1 cellular context compared by ENCODE assay signal in the genomic region with DNA sequence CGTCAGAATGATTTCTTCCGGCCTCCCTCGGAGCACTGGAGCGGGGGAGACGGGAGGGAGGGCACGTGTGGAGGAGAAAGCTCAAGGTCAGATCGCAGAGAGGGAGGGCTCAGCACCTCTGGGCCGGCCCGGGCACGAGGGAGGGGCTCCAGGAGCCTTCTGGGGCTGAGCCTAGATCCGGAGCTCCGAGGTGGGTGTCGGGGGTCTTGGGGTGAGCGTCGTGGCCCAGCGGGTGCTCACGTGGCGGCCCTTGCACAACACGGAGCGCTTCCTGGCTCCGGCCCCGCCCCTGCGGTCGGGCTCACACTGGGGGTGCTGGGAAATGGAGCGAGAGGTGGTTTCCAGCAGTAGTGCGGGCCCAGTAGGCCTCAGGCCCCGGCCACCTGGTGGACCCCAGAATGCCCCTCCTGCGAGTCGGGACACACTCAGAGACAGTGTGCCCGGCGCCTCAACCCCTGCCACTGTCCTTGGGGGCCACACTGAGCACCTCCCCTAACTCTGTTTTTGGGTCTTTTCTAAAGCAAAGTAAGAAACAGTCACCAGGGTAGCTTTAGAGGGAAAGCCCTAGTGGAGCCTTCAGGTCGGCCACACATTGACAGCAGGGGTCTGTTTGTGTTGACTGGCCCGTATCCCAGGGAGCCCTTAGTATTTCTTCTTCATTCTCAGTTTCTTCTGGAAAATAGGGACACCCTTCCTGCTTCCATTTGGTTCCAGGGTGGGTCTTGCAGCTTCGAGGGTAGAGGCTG.
A peak's percentile ranks its signal among the peaks of the same experiment; 100 is the strongest.
TF ChIP-seq lines count a peak whose summit lies in the region.

No MANE protein-coding gene starts in this region.

TF ChIP-seq in K562, 482 proteins besides CTCF, POLR2A, EP300 and RAD21 (continued from another document):
- TF ChIP-seq POLR2B (IDR thresholded peaks at IDR 0.05; ENCODE audit: low read depth, partially characterized antibody) (peak; percentile 36), TBL1XR1 (IDR thresholded peaks at IDR 0.05; ENCODE audit: low read length in 2 of 2) (0 out of 4 replicates have a peak, but pooled peaks of 1 of the 2 experiments have one; percentile 37), SP1 (CRISPR knock-in tag; IDR thresholded peaks at IDR 0.05) (peak; percentile 25; the same call in 1 of the 2 replicates), MECOM (CRISPR knock-in tag; IDR thresholded peaks at IDR 0.05) (no peak), DNMT1 (IDR thresholded peaks at IDR 0.05) (no peak), RB1 (IDR thresholded peaks at IDR 0.05; ENCODE audit: low read depth) (peak; percentile 33; the same call in 1 of the 2 replicates), FIP1L1 (IDR thresholded peaks at IDR 0.05; ENCODE audit: low read depth, low read length, poor library complexity, severe bottlenecking) (peak; percentile 7), MIER1 (IDR thresholded peaks at IDR 0.05; ENCODE audit: low read depth) (no peak), HDAC1 (IDR thresholded peaks at IDR 0.05) (peak; percentile 48 to 94; a peak in 3 of 4 replicates), CBFA2T2 (conservative IDR thresholded peaks at IDR 0.05) (peak; percentile 18; the same call in 1 of the 2 replicates), HCFC1 (IDR thresholded peaks at IDR 0.05; ENCODE audit: low read depth, low read length) (peak; percentile 26; the same call in 1 of the 2 replicates), PHF8 (IDR thresholded peaks at IDR 0.05; ENCODE audit: borderline replicate concordance, low read length) (peak; percentile 42; the same call in 1 of the 2 replicates), CXXC5 (CRISPR knock-in tag; IDR thresholded peaks at IDR 0.05) (peak; percentile 62), FOXK1 (CRISPR knock-in tag; IDR thresholded peaks at IDR 0.05; ENCODE audit: borderline replicate concordance) (peak; percentile 77; the same call in 1 of the 2 replicates), ATF1 (CRISPR knock-in tag; IDR thresholded peaks at IDR 0.05) (no peak), ATF1 (tag; IDR thresholded peaks at IDR 0.05) (peak; percentile 43; the same call in 1 of the 2 replicates), SAP30 (IDR thresholded peaks at IDR 0.05; ENCODE audit: borderline replicate concordance, insufficient read depth, low read depth, low read length, poor library complexity, severe bottlenecking) (peak; percentile 75), ETV1 (tag; conservative IDR thresholded peaks at IDR 0.05; ENCODE audit: low read depth) (peak; percentile 77), ZNF133 (CRISPR knock-in tag; IDR thresholded peaks at IDR 0.05) (no peak), RBM34 (IDR thresholded peaks at IDR 0.05; ENCODE audit: borderline replicate concordance, insufficient read depth, low read length) (no peak), SMAD3 (CRISPR knock-in tag; conservative IDR thresholded peaks at IDR 0.05) (no peak), JUND (IDR thresholded peaks at IDR 0.05; ENCODE audit: borderline replicate concordance, low read depth, low read length) (peak; percentile 40; the same call in 1 of the 2 replicates), JUND (tag; IDR thresholded peaks at IDR 0.05; ENCODE audit: borderline replicate concordance, low read depth, low read length) (no peak; the same call in 2 of the 3 replicates), ZNF584 (CRISPR knock-in tag; IDR thresholded peaks at IDR 0.05; ENCODE audit: low read depth) (0 out of 2 replicates have a peak, but pooled peaks have one; percentile 75)
- TF ChIP-seq, protein P1, sequence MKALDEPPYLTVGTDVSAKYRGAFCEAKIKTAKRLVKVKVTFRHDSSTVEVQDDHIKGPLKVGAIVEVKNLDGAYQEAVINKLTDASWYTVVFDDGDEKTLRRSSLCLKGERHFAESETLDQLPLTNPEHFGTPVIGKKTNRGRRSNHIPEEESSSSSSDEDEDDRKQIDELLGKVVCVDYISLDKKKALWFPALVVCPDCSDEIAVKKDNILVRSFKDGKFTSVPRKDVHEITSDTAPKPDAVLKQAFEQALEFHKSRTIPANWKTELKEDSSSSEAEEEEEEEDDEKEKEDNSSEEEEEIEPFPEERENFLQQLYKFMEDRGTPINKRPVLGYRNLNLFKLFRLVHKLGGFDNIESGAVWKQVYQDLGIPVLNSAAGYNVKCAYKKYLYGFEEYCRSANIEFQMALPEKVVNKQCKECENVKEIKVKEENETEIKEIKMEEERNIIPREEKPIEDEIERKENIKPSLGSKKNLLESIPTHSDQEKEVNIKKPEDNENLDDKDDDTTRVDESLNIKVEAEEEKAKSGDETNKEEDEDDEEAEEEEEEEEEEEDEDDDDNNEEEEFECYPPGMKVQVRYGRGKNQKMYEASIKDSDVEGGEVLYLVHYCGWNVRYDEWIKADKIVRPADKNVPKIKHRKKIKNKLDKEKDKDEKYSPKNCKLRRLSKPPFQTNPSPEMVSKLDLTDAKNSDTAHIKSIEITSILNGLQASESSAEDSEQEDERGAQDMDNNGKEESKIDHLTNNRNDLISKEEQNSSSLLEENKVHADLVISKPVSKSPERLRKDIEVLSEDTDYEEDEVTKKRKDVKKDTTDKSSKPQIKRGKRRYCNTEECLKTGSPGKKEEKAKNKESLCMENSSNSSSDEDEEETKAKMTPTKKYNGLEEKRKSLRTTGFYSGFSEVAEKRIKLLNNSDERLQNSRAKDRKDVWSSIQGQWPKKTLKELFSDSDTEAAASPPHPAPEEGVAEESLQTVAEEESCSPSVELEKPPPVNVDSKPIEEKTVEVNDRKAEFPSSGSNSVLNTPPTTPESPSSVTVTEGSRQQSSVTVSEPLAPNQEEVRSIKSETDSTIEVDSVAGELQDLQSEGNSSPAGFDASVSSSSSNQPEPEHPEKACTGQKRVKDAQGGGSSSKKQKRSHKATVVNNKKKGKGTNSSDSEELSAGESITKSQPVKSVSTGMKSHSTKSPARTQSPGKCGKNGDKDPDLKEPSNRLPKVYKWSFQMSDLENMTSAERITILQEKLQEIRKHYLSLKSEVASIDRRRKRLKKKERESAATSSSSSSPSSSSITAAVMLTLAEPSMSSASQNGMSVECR (CRISPR knock-in tag; IDR thresholded peaks at IDR 0.05): 0 out of 2 replicates have a peak, but pooled peaks have one; percentile 74
